30 cellular contexts compared by ENCODE assay signal in genomic region chr11:28104984-28105383, GRCh38. TPM values are rescaled to one million over a fixed set of nuclear protein-coding genes. Genes with fewer than 3 reads are reported as not detected.
DNase-seq lines count a peak whose midpoint lies in the region; ATAC-seq, FAIRE-seq and TF ChIP-seq lines count a peak whose summit lies in the region.
"Had no signal": no experiment of that assay in that cellular context is flagged by ENCODE, and none has a peak within 500 bp of the region (broad histone marks: within the 10 kb centered on the region; RNA-seq: fewer than 3 reads in every experiment).

No MANE protein-coding gene starts in this region.

- H3K9me3 ChIP-seq in SK-N-SH: no peaks in the 10 kb centered on the region
- H3K9me3 ChIP-seq in Loucy (ENCODE audit: insufficient read depth, low read depth, low read length): no peaks in the 10 kb centered on the region
- no peaks in the 10 kb centered on the region for H3K9me3 ChIP-seq in GM12878 (replicated peaks; ENCODE audit: control insufficient read depth, insufficient read depth, low read length)
- no peaks in the 10 kb centered on the region for H3K9me3 ChIP-seq in osteoblast (ENCODE audit: low read depth, low read length)
- no peaks in the 10 kb centered on the region for H3K9me3 ChIP-seq in Caco-2
- H3K9me3 ChIP-seq: esophagus muscularis mucosa, psoas muscle, suprapubic skin had no signal

- H3K4me2 ChIP-seq in SK-N-SH (no peak overlapping the region), Loucy (ENCODE audit: low read depth, low read length, poor library complexity, severe bottlenecking) (peak overlapping the region; percentile 77), GM12878 (ENCODE audit: control insufficient read depth, insufficient read depth) (peak overlapping the region; percentile 13; the same call in 1 of the 2 replicates), osteoblast (ENCODE audit: insufficient read depth, low read length) (peak overlapping the region; percentile 94)

- TF ChIP-seq EP300 in SK-N-SH (IDR thresholded peaks at IDR 0.05; ENCODE audit: borderline replicate concordance in 1 of 2, low read depth in 1 of 2, low read length in 1 of 2) (no peak), GM12878 (IDR thresholded peaks at IDR 0.05; ENCODE audit: borderline replicate concordance in 1 of 2, control insufficient read depth in 1 of 2, low read depth in 2 of 2, low read length in 2 of 2) (no peak)

- no peaks in the 10 kb centered on the region for H3K36me3 ChIP-seq in SK-N-SH (replicated peaks in 1 of 2; ENCODE audit: control insufficient read depth in 1 of 2, insufficient read depth in 2 of 2, low read length in 1 of 2)
- no peaks in the 10 kb centered on the region for H3K36me3 ChIP-seq in Loucy (ENCODE audit: insufficient read depth, low read length)
- no peaks in the 10 kb centered on the region for H3K36me3 ChIP-seq in GM12878 (ENCODE audit: control insufficient read depth in 2 of 2, insufficient read depth in 2 of 2, low read length in 1 of 2)
- H3K36me3 ChIP-seq in osteoblast (ENCODE audit: insufficient read depth, low read length): no peaks in the 10 kb centered on the region
- no peaks in the 10 kb centered on the region for H3K36me3 ChIP-seq in Caco-2 (ENCODE audit: control insufficient read depth, insufficient read depth, low read length)
- H3K36me3 ChIP-seq: esophagus muscularis mucosa, suprapubic skin had no signal

- RAD21 ChIA-PET in GM12878 (lab: Charles Lee; ENCODE audit: unreplicated experiment): interaction anchor here (0.5 to 1.0 kb wide), 2 partner anchors 21 to 47 kb away, joined by 3 read pairs; no protein-coding TSS in a partner anchor

- H3F3A ChIP-seq in SK-N-SH (replicated peaks; ENCODE audit: insufficient read depth): peaks cover 25% of the 10 kb centered on the region
- H3F3A ChIP-seq in Loucy (ENCODE audit: low read depth): no peaks in the 10 kb centered on the region

- no TSS peak for BruUV-seq in GM12878 (replicated peaks; lab: Mats Ljungman, UMichigan)
- no TSS peak for BruUV-seq in Caco-2 (replicated peaks; lab: Mats Ljungman, UMichigan)

- peaks cover 8% of the 10 kb centered on the region for H3K36me3 Mint-ChIP-seq in Caco-2 (ENCODE audit: insufficient read depth, unreplicated experiment)

- intact Hi-C loops in GM12878 (cut with micrococcal nuclease; ENCODE audit: unreplicated experiment) (loop anchor here (5.0 to 10.0 kb wide), 3 partner anchors 188 to 1230 kb away; no protein-coding TSS in a partner anchor), Caco-2 (cut with micrococcal nuclease; ENCODE audit: unreplicated experiment) (no loop called here)

- no peak for TF ChIP-seq POLR2A in GM12878 (IDR thresholded peaks at IDR 0.05; ENCODE audit: low read depth, low read length)

- CTCF ChIA-PET in SK-N-SH (lab: Yijun Ruan, JAX) (interaction anchor here (1.2 kb wide), 1 partner anchor 405 kb away, joined by 4 read pairs; the partner anchor contains the start of gene BDNF), GM12878 (lab: Yijun Ruan, JAX) (interaction anchor here (4.5 kb wide), 1 partner anchor 8 kb away, joined by 15 read pairs; no protein-coding TSS in a partner anchor), Caco-2 (lab: Charles Lee) (no interaction called here)

- peaks cover 6% of the 10 kb centered on the region for H3K4me1 Mint-ChIP-seq in Caco-2 (ENCODE audit: low read depth, unreplicated experiment)

- H3K27me3 Mint-ChIP-seq in Caco-2 (ENCODE audit: insufficient read depth, unreplicated experiment): no peaks in the 10 kb centered on the region
- H3K27me3 Mint-ChIP-seq: activated CD4-positive, alpha-beta T cell treated with anti-CD3 and anti-CD28 coated beads, Interleukin-2, amount 10 ng/mL, durations not matched to agents 24 days and 14 days; activated T-cell treated with anti-CD3 and anti-CD28 coated beads, Interleukin-2, amount 50 U/mL, for 24 hours had no signal

- TF ChIP-seq RAD21 in SK-N-SH (IDR thresholded peaks at IDR 0.05; ENCODE audit: low read length): no peak
- TF ChIP-seq RAD21 in GM12878 (IDR thresholded peaks at IDR 0.05; ENCODE audit: insufficient read depth, low read depth, low read length): no peak

- H3K79me2 ChIP-seq in SK-N-SH (ENCODE audit: insufficient read depth) (peaks cover 90% of the 10 kb centered on the region), Loucy (ENCODE audit: insufficient read depth, low read length) (peaks cover 93% of the 10 kb centered on the region), GM12878 (ENCODE audit: control insufficient read depth, insufficient read depth, low read length) (peaks cover 87% of the 10 kb centered on the region), osteoblast (ENCODE audit: insufficient read depth, low read length) (peaks cover 88% of the 10 kb centered on the region)

- no peaks in the 10 kb centered on the region for H3K27me3 ChIP-seq in SK-N-SH (ENCODE audit: insufficient read depth)
- H3K27me3 ChIP-seq in Loucy (ENCODE audit: insufficient read depth, low read length, poor library complexity, severe bottlenecking): no peaks in the 10 kb centered on the region
- H3K27me3 ChIP-seq in GM12878 (replicated peaks in 1 of 2; ENCODE audit: control insufficient read depth in 2 of 2, insufficient read depth in 2 of 2, low read length in 1 of 2): no peaks in the 10 kb centered on the region
- no peaks in the 10 kb centered on the region for H3K27me3 ChIP-seq in osteoblast (ENCODE audit: insufficient read depth, low read length)
- no peaks in the 10 kb centered on the region for H3K27me3 ChIP-seq in Caco-2 (replicated peaks; ENCODE audit: control insufficient read depth, insufficient read depth, low read length)
- H3K27me3 ChIP-seq: esophagus muscularis mucosa, suprapubic skin had no signal

- no peak for ATAC-seq in SK-N-SH treated with all-trans-retinoic acid at 6 μM for 48 hours
- ATAC-seq in GM12878: no peak
- ATAC-seq in GM21381 (IDR thresholded peaks at IDR 0.05; ENCODE audit: unreplicated experiment): no peak
- ATAC-seq: CD8-positive, alpha-beta T cell; left lobe of liver; psoas muscle had no signal

- H3K9me3 Mint-ChIP-seq in Caco-2 (ENCODE audit: unreplicated experiment): no peaks in the 10 kb centered on the region
- H3K9me3 Mint-ChIP-seq: activated CD4-positive, alpha-beta T cell treated with anti-CD3 and anti-CD28 coated beads, Interleukin-2, amount 10 ng/mL, durations not matched to agents 24 days and 14 days; activated T-cell treated with anti-CD3 and anti-CD28 coated beads, Interleukin-2, amount 50 U/mL, for 24 hours; CD8-positive, alpha-beta T cell; endodermal cell had no signal

- WGBS in SK-N-SH (ENCODE audit: low lambda C conversion rate): 83% methylated on average over 2 of the region's 2 CpGs
- 78% methylated on average over 2 of the region's 2 CpGs for WGBS in GM12878 (ENCODE audit: insufficient coverage, insufficient replicate concordance, low lambda C conversion rate, missing lambda C conversion rate)

- H3K9ac ChIP-seq in SK-N-SH (0 out of 2 replicates have a peak overlapping the region, but pooled peaks have one; percentile 2), Loucy (ENCODE audit: low read depth, low read length, poor library complexity, severe bottlenecking) (peak overlapping the region; percentile 90), GM12878 (ENCODE audit: control insufficient read depth, insufficient read depth, low read length) (no peak overlapping the region)

- H3K27ac Mint-ChIP-seq in Caco-2 (ENCODE audit: unreplicated experiment): no peak overlapping the region
- H3K27ac Mint-ChIP-seq: activated CD4-positive, alpha-beta T cell treated with anti-CD3 and anti-CD28 coated beads, Interleukin-2, amount 10 ng/mL, durations not matched to agents 24 days and 14 days; activated T-cell treated with anti-CD3 and anti-CD28 coated beads, Interleukin-2, amount 50 U/mL, for 24 hours; CD8-positive, alpha-beta T cell; endodermal cell had no signal

- H2AFZ ChIP-seq in SK-N-SH (ENCODE audit: low read depth): no peak overlapping the region
- H2AFZ ChIP-seq in Loucy (ENCODE audit: low read length): no peak overlapping the region
- H2AFZ ChIP-seq in GM12878 (ENCODE audit: control insufficient read depth, low read depth, low read length): no peak overlapping the region
- H2AFZ ChIP-seq in osteoblast (ENCODE audit: low read length): no peak overlapping the region

- H4K20me1 ChIP-seq in SK-N-SH (ENCODE audit: insufficient read depth): no peaks in the 10 kb centered on the region
- H4K20me1 ChIP-seq in Loucy (ENCODE audit: insufficient read depth, low read length, poor library complexity, severe bottlenecking): peaks cover 26% of the 10 kb centered on the region
- H4K20me1 ChIP-seq in GM12878 (ENCODE audit: control insufficient read depth, insufficient read depth): no peaks in the 10 kb centered on the region
- H4K20me1 ChIP-seq in osteoblast (ENCODE audit: insufficient read depth, low read length): no peaks in the 10 kb centered on the region

- TF ChIP-seq CTCF in SK-N-SH (IDR thresholded peaks at IDR 0.05): no peak
- TF ChIP-seq CTCF in Loucy (conservative IDR thresholded peaks at IDR 0.05; ENCODE audit: low read length): no peak
- TF ChIP-seq CTCF in GM12878 (IDR thresholded peaks at IDR 0.05 in 2 of 3, conservative IDR thresholded peaks at IDR 0.05 in 1 of 3; ENCODE audit: control insufficient read depth in 2 of 3, extremely low read depth in 1 of 3, insufficient read depth in 1 of 3, low read depth in 3 of 3, low read length in 3 of 3): no peak
- no peak for TF ChIP-seq CTCF in osteoblast (IDR thresholded peaks at IDR 0.05; ENCODE audit: extremely low read depth, low read depth, low read length)
- no peak for TF ChIP-seq CTCF in Caco-2 (IDR thresholded peaks at IDR 0.05; ENCODE audit: insufficient read depth in 1 of 2, low read depth in 1 of 2, low read length in 1 of 2, severe bottlenecking in 1 of 2, unreplicated experiment in 1 of 2)

- in situ Hi-C loops in GM12878 (cut with MboI): no loop called here

- SMC1A ChIA-PET in GM12878 (lab: Charles Lee; ENCODE audit: uncharacterized antibody, unreplicated experiment): interaction anchor here (2.1 to 2.2 kb wide), 2 partner anchors 13 kb away, joined by 6 to 7 read pairs; no protein-coding TSS in a partner anchor

- FAIRE-seq in GM12878 (lab: Jason Lieb, UNC): no peak
- FAIRE-seq: astrocyte, GM18507 had no signal

- no peaks in the 10 kb centered on the region for H3K9me2 ChIP-seq in SK-N-SH
- H3K9me2 ChIP-seq in Loucy (replicated peaks; ENCODE audit: low read depth, low read length): no peaks in the 10 kb centered on the region

- DNase-seq in SK-N-SH (no peak), GM12878 (ENCODE audit: low read depth, low spot score) (no peak), osteoblast (ENCODE audit: insufficient read length, low spot score, missing footprints) (no peak), Caco-2 (no peak), DMS114 treated with DMSO at 0.1 percent for 48 hours (lab: John Stamatoyannopoulos, UW; ENCODE audit: unreplicated experiment) (no peak)
- DNase-seq: 8988T; activated CD4-positive, alpha-beta T cell treated with anti-CD3 and anti-CD28 coated beads, Interleukin-2, amount 10 ng/mL, durations not matched to agents 24 days and 14 days; activated gamma-delta T cell treated with Interleukin-2 at 50 U/mL for 16 hours; activated T-cell treated with anti-CD3 and anti-CD28 coated beads, Interleukin-2, amount 50 U/mL, for 24 hours; caudate nucleus; CD8-positive, alpha-beta T cell; cortex of kidney; endodermal cell; HCEC 1CT; Kasumi-1; mesendoderm; NCI-H1092 treated with DMSO at 0.1 percent for 48 hours; NCI-H2029 treated with DMSO at 0.1 percent for 48 hours; NCI-H226; NCI-H748 treated with DMSO at 0.1 percent for 48 hours; psoas muscle; stimulated activated naive CD4-positive, alpha-beta T cell had no signal

- no peak overlapping the region for H3K4me3 ChIP-seq in SK-N-SH (ENCODE audit: low read depth in 2 of 2, low read length in 1 of 2)
- H3K4me3 ChIP-seq in Loucy (ENCODE audit: low read length, poor library complexity, severe bottlenecking): peak overlapping the region; percentile 90
- H3K4me3 ChIP-seq in GM12878: no peak overlapping the region
- no peak overlapping the region for H3K4me3 ChIP-seq in osteoblast (ENCODE audit: insufficient read depth, low read length)
- no peak overlapping the region for H3K4me3 ChIP-seq in Caco-2 (ENCODE audit: low read depth, low read length)
- H3K4me3 ChIP-seq: esophagus muscularis mucosa, psoas muscle, suprapubic skin had no signal

- H3K27ac ChIP-seq in SK-N-SH (ENCODE audit: low read depth in 2 of 2, low read length in 1 of 2) (peak overlapping the region in 1 of 2 experiments; percentile 37; a peak in 3 of 4 replicates), GM12878 (ENCODE audit: control insufficient read depth, insufficient read depth) (no peak overlapping the region), osteoblast (ENCODE audit: low read depth, low read length) (peak overlapping the region; percentile 22)
- H3K27ac ChIP-seq: esophagus muscularis mucosa, psoas muscle, suprapubic skin had no signal

- H3K4me1 ChIP-seq in SK-N-SH (ENCODE audit: control insufficient read depth in 1 of 2, insufficient read depth in 2 of 2, low read depth in 1 of 2, low read length in 1 of 2) (peaks cover 13 to 47% of the 10 kb centered on the region in 2 experiments; a peak in 3 of 4 replicates), Loucy (ENCODE audit: insufficient read depth, low read length, poor library complexity, severe bottlenecking) (peaks cover 71% of the 10 kb centered on the region), GM12878 (ENCODE audit: control insufficient read depth, insufficient read depth, low read length) (peaks cover 6% of the 10 kb centered on the region), osteoblast (ENCODE audit: insufficient read depth, low read length) (peaks cover 36% of the 10 kb centered on the region), Caco-2 (peaks cover 10% of the 10 kb centered on the region; the same call in 1 of the 2 replicates)

- no peak overlapping the region for H3K4me3 Mint-ChIP-seq in Caco-2 (ENCODE audit: unreplicated experiment)
- H3K4me3 Mint-ChIP-seq: activated T-cell treated with anti-CD3 and anti-CD28 coated beads, Interleukin-2, amount 50 U/mL, for 24 hours; CD8-positive, alpha-beta T cell; endodermal cell had no signal

- POLR2A ChIA-PET in SK-N-SH (lab: Yijun Ruan, JAX): no interaction called here
- POLR2A ChIA-PET in GM12878 (lab: Charles Lee): no interaction called here
- POLR2A ChIA-PET in Caco-2 (lab: Charles Lee): interaction anchor here (0.6 kb wide), 1 partner anchor 404 kb away, joined by 3 read pairs; no protein-coding TSS in a partner anchor

RNA-seq across cellular contexts. Expression of gene KIF18A, which starts 3.0 kb away (rescaled TPM):
- polyA plus RNA-seq in SK-N-SH (2012; rRNA removed) (3.8 and 3.9 TPM in 2 replicates), GM12878 (2011; rRNA removed) (21.5 and 35.0 TPM in 2 replicates), GM12878 (2014; fragmentation: Illumina TruSeq; extraction: Trizol) (22.5 and 28.0 TPM in 2 replicates), GM12878 (2014; fragmentation: Nextera tagmentation; extraction: Ambion mirVana) (10 to 100 TPM; 11.5 to 14.9 TPM), GM12878 (2014; rRNA removed) (9.5 and 11.2 TPM in 2 replicates), GM12878 (2016; fragmentation: Nextera tagmentation; extraction: Ambion mirVana) (10 to 100 TPM; 21.4 to 27.4 TPM)
- polyA plus RNA-seq in SK-N-SH (2012; cell fraction: cytosol; rRNA removed): 4.6 and 5.6 TPM in 2 replicates
- 3.0 and 6.7 TPM in 2 replicates for polyA plus RNA-seq in SK-N-SH (2012; cell fraction: nucleus; rRNA removed)
- 64.5 and 75.8 TPM in 2 replicates for total RNA-seq in GM12878 (2013; cell fraction: nucleolus; rRNA removed)
- total RNA-seq in GM12878 (2014; rRNA removed) (18.4 and 24.6 TPM in 2 replicates), GM12878 (2014; rRNA removed; fragmentation: Illumina TruSeq; extraction: Trizol) (31.5 and 31.6 TPM in 2 replicates), GM12878 (2021) (18.1 and 19.4 TPM in 2 replicates), osteoblast (4.0 and 5.0 TPM in 2 replicates), Caco-2 (2022) (22.3 and 22.5 TPM in 2 replicates)
- polyA plus RNA-seq in GM12878 (2011; ENCODE audit: low read depth): 3.8 TPM
- 6.0 and 6.8 TPM in 2 replicates for polyA plus RNA-seq in GM12878 (2011; cell fraction: cytosol; rRNA removed)
- polyA plus RNA-seq in GM12878 (2011; cell fraction: nucleus; rRNA removed): 16.7 and 20.7 TPM in 2 replicates
- polyA plus RNA-seq in GM12878 (2012): 4.7 and 7.7 TPM in 2 replicates
- 26.3 and 42.3 TPM in 2 replicates for polyA minus RNA-seq in GM12878 (2011; rRNA and poly(A)+ RNA removed)
- polyA minus RNA-seq in GM12878 (2011; cell fraction: cytosol; rRNA and poly(A)+ RNA removed): 11.9 and 14.3 TPM in 2 replicates
- polyA minus RNA-seq in GM12878 (2011; cell fraction: nucleus; rRNA and poly(A)+ RNA removed): 57.2 and 89.0 TPM in 2 replicates

RNA-seq across cellular contexts. Expression of gene METTL15, which starts 3.2 kb away (rescaled TPM):
- polyA plus RNA-seq in SK-N-SH (2012; rRNA removed) (4.7 and 7.1 TPM in 2 replicates), GM12878 (2011; rRNA removed) (16.9 and 23.9 TPM in 2 replicates), GM12878 (2014; fragmentation: Illumina TruSeq; extraction: Trizol) (9.5 and 11.3 TPM in 2 replicates), GM12878 (2014; fragmentation: Nextera tagmentation; extraction: Ambion mirVana) (10 to 100 TPM; 10.5 to 15.1 TPM), GM12878 (2014; rRNA removed) (7.9 and 8.5 TPM in 2 replicates), GM12878 (2016; fragmentation: Nextera tagmentation; extraction: Ambion mirVana) (10 to 100 TPM; 14.7 to 15.4 TPM)
- 5.6 and 6.4 TPM in 2 replicates for polyA plus RNA-seq in SK-N-SH (2012; cell fraction: cytosol; rRNA removed)
- polyA plus RNA-seq in SK-N-SH (2012; cell fraction: nucleus; rRNA removed): 3.9 and 8.0 TPM in 2 replicates
- 127 and 131 TPM in 2 replicates for total RNA-seq in GM12878 (2013; cell fraction: nucleolus; rRNA removed)
- total RNA-seq in GM12878 (2014; rRNA removed) (14.1 and 14.7 TPM in 2 replicates), GM12878 (2014; rRNA removed; fragmentation: Illumina TruSeq; extraction: Trizol) (14.9 and 16.1 TPM in 2 replicates), GM12878 (2021) (12.3 and 12.5 TPM in 2 replicates), osteoblast (13.4 and 18.6 TPM in 2 replicates), Caco-2 (2022) (14.4 and 15.2 TPM in 2 replicates)
- polyA plus RNA-seq in GM12878 (2011; ENCODE audit: low read depth): 3.7 TPM
- polyA plus RNA-seq in GM12878 (2011; cell fraction: cytosol; rRNA removed): 9.7 and 11.2 TPM in 2 replicates
- 14.6 and 15.9 TPM in 2 replicates for polyA plus RNA-seq in GM12878 (2011; cell fraction: nucleus; rRNA removed)
- 6.1 and 9.0 TPM in 2 replicates for polyA plus RNA-seq in GM12878 (2012)
- polyA minus RNA-seq in GM12878 (2011; rRNA and poly(A)+ RNA removed): 40.6 and 46.1 TPM in 2 replicates
- polyA minus RNA-seq in GM12878 (2011; cell fraction: cytosol; rRNA and poly(A)+ RNA removed): 4.8 and 11.2 TPM in 2 replicates
- polyA minus RNA-seq in GM12878 (2011; cell fraction: nucleus; rRNA and poly(A)+ RNA removed): 48.7 and 66.7 TPM in 2 replicates
